Comparison of ENCODE assay signal across 8 cellular contexts in genomic region chr11:7986768-7987559, GRCh38. TPM values are rescaled to one million over a fixed set of nuclear protein-coding genes. Genes with fewer than 3 reads are reported as not detected.
DNase-seq lines count a peak whose midpoint lies in the region; ATAC-seq and TF ChIP-seq lines count a peak whose summit lies in the region.

EIF3F (plus strand) TSS chr11:7987337; CDS start chr11:7987353, 16 bp downstream.

- intact Hi-C loops in naive thymus-derived CD4-positive, alpha-beta T cell (cut with micrococcal nuclease), result loop anchor here (1.0 to 10.0 kb wide), 15 partner anchors 31 to 1752 kb away; partner anchors contain the start of genes FHIP1B (in 2 of the 2), PPFIBP2 (in 2 of the 2), RPL27A (in 2 of the 2) and TRIM66 (in 2 of the 2)

- H3K4me3 ChIP-seq in fibroblast of lung (replicated peaks in 1 of 4; ENCODE audit: control extremely low read depth in 1 of 4, insufficient read depth in 1 of 4, low read depth in 3 of 4, low read length in 4 of 4), result peak within 1 kb of the TSS; percentile 71 to 100 (median 83)
- H3K4me3 ChIP-seq in naive thymus-derived CD4-positive, alpha-beta T cell (ENCODE audit: low read length), result peak within 1 kb of the TSS; percentile 70

- H3K27ac Mint-ChIP-seq in naive thymus-derived CD4-positive, alpha-beta T cell, result peak within 1 kb of the TSS; percentile 88 to 100 (median 97)
- peak within 1 kb of the TSS; percentile 97 for H3K27ac Mint-ChIP-seq in stimulated activated naive B cell treated with anti-CD40 and anti-IgM and Interleukin-4, amounts not matched to agents 10 μg/mL and 1 μg/mL and 100 μg/mL, for 72 hours

- peaks cover 8% of the 10 kb centered on the region for H3K4me1 ChIP-seq in fibroblast of lung (ENCODE audit: control insufficient read depth, extremely low read depth, insufficient read depth, low read length)
- peaks cover 20 to 31% of the 10 kb centered on the region in 2 donors for H3K4me1 ChIP-seq in naive thymus-derived CD4-positive, alpha-beta T cell (ENCODE audit: control insufficient read depth in 2 of 2, insufficient read depth in 2 of 2, low read length in 2 of 2)

- H4K20me1 ChIP-seq in fibroblast of lung (ENCODE audit: control insufficient read depth, extremely low read depth, insufficient read depth, low read length), result no peaks in the 10 kb centered on the region

- H3K36me3 Mint-ChIP-seq in naive thymus-derived CD4-positive, alpha-beta T cell, result peaks cover 0 to 17% (median 10%) of the 10 kb centered on the region in 5 donors
- H3K36me3 Mint-ChIP-seq in stimulated activated naive B cell treated with anti-CD40 and anti-IgM and Interleukin-4, amounts not matched to agents 10 μg/mL and 1 μg/mL and 100 μg/mL, for 72 hours, result peaks cover 16 to 31% of the 10 kb centered on the region in 2 donors

- H3K27ac ChIP-seq in fibroblast of lung (ENCODE audit: insufficient read depth, low read length), result peak within 1 kb of the TSS; percentile 73
- H3K27ac ChIP-seq in naive thymus-derived CD4-positive, alpha-beta T cell (ENCODE audit: low read depth, low read length), result peak within 1 kb of the TSS; percentile 78

- no peaks in the 10 kb centered on the region for H3K27me3 Mint-ChIP-seq in naive thymus-derived CD4-positive, alpha-beta T cell
- no peaks in the 10 kb centered on the region for H3K27me3 Mint-ChIP-seq in stimulated activated naive B cell treated with anti-CD40 and anti-IgM and Interleukin-4, amounts not matched to agents 10 μg/mL and 1 μg/mL and 100 μg/mL, for 72 hours

- CTCF ChIA-PET in naive thymus-derived CD4-positive, alpha-beta T cell (lab: Charles Lee), result interaction anchor here (0.5 to 2.0 kb wide), 7 partner anchors 20 to 423 kb away, joined by 3 to 25 read pairs (median 3); no protein-coding TSS in a partner anchor

- H2AFZ ChIP-seq in fibroblast of lung (ENCODE audit: low read length), result peak within 1 kb of the TSS; percentile 90

- peaks cover 43% of the 10 kb centered on the region for H3K79me2 ChIP-seq in fibroblast of lung (ENCODE audit: control insufficient read depth, insufficient read depth, low read length)

- no peaks in the 10 kb centered on the region for H3K9me3 Mint-ChIP-seq in naive thymus-derived CD4-positive, alpha-beta T cell
- no peaks in the 10 kb centered on the region for H3K9me3 Mint-ChIP-seq in stimulated activated naive B cell treated with anti-CD40 and anti-IgM and Interleukin-4, amounts not matched to agents 10 μg/mL and 1 μg/mL and 100 μg/mL, for 72 hours

- H3K27me3 ChIP-seq in fibroblast of lung (ENCODE audit: control insufficient read depth, insufficient read depth, low read length), result no peaks in the 10 kb centered on the region
- H3K27me3 ChIP-seq in naive thymus-derived CD4-positive, alpha-beta T cell (ENCODE audit: control insufficient read depth in 2 of 2, insufficient read depth in 2 of 2, low read length in 2 of 2), result no peaks in the 10 kb centered on the region

- TF ChIP-seq CTCF in LNCAP (IDR thresholded peaks at IDR 0.05), result peak; percentile 81
- peak; percentile 82 to 84 for TF ChIP-seq CTCF in fibroblast of lung (conservative IDR thresholded peaks at IDR 0.05 in 1 of 2, IDR thresholded peaks at IDR 0.05 in 1 of 2; ENCODE audit: low read depth in 1 of 2, low read length in 2 of 2)

- peak within 1 kb of the TSS; percentile 94 for H3K4me2 ChIP-seq in fibroblast of lung (ENCODE audit: extremely low read depth, insufficient read depth, low read length)

- DNase-seq in EH (ENCODE audit: low read depth), result peak; percentile 99
- peak; percentile 60 for DNase-seq in GOT3 (lab: John Stamatoyannopoulos, UW)
- peak; percentile 95 for DNase-seq in RPMI8226
- DNase-seq in activated T-helper 1 cell treated with anti-CD3 and anti-CD28 coated beads, Interleukin-2, amount 50 U/mL, for 16 hours (ENCODE audit: low read depth in 1 of 2, low spot score in 1 of 2), result peak; percentile 68 to 78
- DNase-seq in fibroblast of lung (ENCODE audit: low read depth in 2 of 2), result peak; percentile 100
- peak; percentile 64 to 98 (median 95) for DNase-seq in naive thymus-derived CD4-positive, alpha-beta T cell
- peak; percentile 92 for DNase-seq in stimulated activated naive B cell treated with anti-CD40 and anti-IgM and Interleukin-4, amounts not matched to agents 10 μg/mL and 1 μg/mL and 100 μg/mL, for 72 hours

- H3K4me3 Mint-ChIP-seq in naive thymus-derived CD4-positive, alpha-beta T cell, result peak within 1 kb of the TSS; percentile 85 to 99 (median 92)
- H3K4me3 Mint-ChIP-seq in stimulated activated naive B cell treated with anti-CD40 and anti-IgM and Interleukin-4, amounts not matched to agents 10 μg/mL and 1 μg/mL and 100 μg/mL, for 72 hours, result peak within 1 kb of the TSS; percentile 85 to 94

- H3K36me3 ChIP-seq in fibroblast of lung (ENCODE audit: control insufficient read depth, insufficient read depth, low read length), result peaks cover 5% of the 10 kb centered on the region
- peaks cover 0 to 23% (median 6%) of the 10 kb centered on the region in 3 experiments for H3K36me3 ChIP-seq in naive thymus-derived CD4-positive, alpha-beta T cell (ENCODE audit: control insufficient read depth in 2 of 3, insufficient read depth in 3 of 3, low read length in 3 of 3)

- peak; percentile 98 for ATAC-seq in naive thymus-derived CD4-positive, alpha-beta T cell
- peak; percentile 97 to 98 for ATAC-seq in stimulated activated naive B cell treated with anti-CD40 and anti-IgM and Interleukin-4, amounts not matched to agents 10 μg/mL and 1 μg/mL and 100 μg/mL, for 72 hours (replicated peaks)

- peaks cover 29 to 64% (median 49%) of the 10 kb centered on the region in 7 donors for H3K4me1 Mint-ChIP-seq in naive thymus-derived CD4-positive, alpha-beta T cell
- H3K4me1 Mint-ChIP-seq in stimulated activated naive B cell treated with anti-CD40 and anti-IgM and Interleukin-4, amounts not matched to agents 10 μg/mL and 1 μg/mL and 100 μg/mL, for 72 hours, result peaks cover 24 to 41% of the 10 kb centered on the region in 2 donors

- POLR2A ChIA-PET in naive thymus-derived CD4-positive, alpha-beta T cell (lab: Charles Lee), result interaction anchor here (0.9 to 2.1 kb wide), 8 partner anchors 8 to 701 kb away, joined by 3 to 9 read pairs (median 4); partner anchors contain the start of genes RPL27A and TRIM66

- H3K9ac ChIP-seq in fibroblast of lung (ENCODE audit: insufficient read depth, low read length), result peak within 1 kb of the TSS; percentile 73

- H3K9me3 ChIP-seq in fibroblast of lung (ENCODE audit: control insufficient read depth, insufficient read depth, low read depth, low read length), result no peaks in the 10 kb centered on the region
- no peaks in the 10 kb centered on the region for H3K9me3 ChIP-seq in naive thymus-derived CD4-positive, alpha-beta T cell (ENCODE audit: control insufficient read depth in 2 of 3, low read length in 3 of 3)

RNA-seq across cellular contexts. Expression of gene EIF3F, which starts in this region (rescaled TPM):
- 291 and 303 TPM in 2 replicates for total RNA-seq in fibroblast of lung
- polyA plus RNA-seq in fibroblast of lung, result 323 and 345 TPM in 2 replicates
- polyA plus RNA-seq in fibroblast of lung (2012), result 445 and 471 TPM in 2 replicates
- polyA minus RNA-seq in fibroblast of lung (ENCODE audit: low replicate concordance), result 289 and 384 TPM in 2 replicates
- 100 to 1,000 TPM; 222 to 405 (median 353) TPM for total RNA-seq in naive thymus-derived CD4-positive, alpha-beta T cell
- polyA plus RNA-seq in naive thymus-derived CD4-positive, alpha-beta T cell, result 100 to 1,000 TPM; 509 to 555 TPM

Comparison
In these comparisons a context has a peak if more than half of its experiments do, and no peak if none do; other contexts are left out.
1. Peak in every context shown above with its lines: DNase-seq, ATAC-seq, H3K4me3 ChIP-seq and H3K27ac ChIP-seq.